ENCODE assay signal across 1 cellular context in the genomic region with DNA sequence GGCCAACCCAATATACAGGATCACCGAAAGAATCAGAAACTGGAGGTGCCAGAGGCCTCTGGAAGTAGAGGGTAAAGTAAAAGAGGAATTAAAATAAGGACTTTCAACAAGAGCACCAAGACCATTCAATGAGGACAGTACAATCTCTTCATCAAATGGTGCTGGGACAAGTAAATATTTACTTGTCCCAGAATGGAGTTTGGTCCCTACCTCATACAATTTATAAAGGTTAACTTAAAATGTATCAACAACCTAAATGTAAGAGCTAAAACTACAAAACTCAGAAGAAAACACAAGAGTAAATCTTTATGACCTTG.
TF ChIP-seq lines count a peak whose summit lies in the region.

No MANE protein-coding gene starts in this region.

TF ChIP-seq in HepG2, 621 proteins besides CTCF, POLR2A, EP300 and RAD21 (continued from another document and continues in another):
- TF ChIP-seq HNF1A (IDR thresholded peaks at IDR 0.05; ENCODE audit: low read depth) (no peak), HNF1A (CRISPR knock-in tag; IDR thresholded peaks at IDR 0.05; ENCODE audit: borderline replicate concordance) (no peak), ESRRA (CRISPR knock-in tag; IDR thresholded peaks at IDR 0.05; ENCODE audit: low read depth) (no peak), ELF3 (CRISPR knock-in tag; IDR thresholded peaks at IDR 0.05) (peak; percentile 58), KLF12 (CRISPR knock-in tag; IDR thresholded peaks at IDR 0.05; ENCODE audit: borderline replicate concordance) (no peak), TBP (CRISPR knock-in tag; IDR thresholded peaks at IDR 0.05) (no peak), ZNF367 (CRISPR knock-in tag; IDR thresholded peaks at IDR 0.05; ENCODE audit: borderline replicate concordance) (no peak), FOXM1 (CRISPR knock-in tag; IDR thresholded peaks at IDR 0.05) (no peak), NFRKB (IDR thresholded peaks at IDR 0.05) (no peak), E2F2 (CRISPR knock-in tag; IDR thresholded peaks at IDR 0.05; ENCODE audit: borderline replicate concordance) (no peak), ZNF180 (CRISPR knock-in tag; IDR thresholded peaks at IDR 0.05; ENCODE audit: borderline replicate concordance, low read depth) (no peak), HDAC1 (CRISPR knock-in tag; IDR thresholded peaks at IDR 0.05) (no peak), MAZ (IDR thresholded peaks at IDR 0.05; ENCODE audit: borderline replicate concordance, low read depth, low read length) (no peak), MAZ (CRISPR knock-in tag; IDR thresholded peaks at IDR 0.05; ENCODE audit: low read depth) (no peak), ZNF747 (CRISPR knock-in tag; IDR thresholded peaks at IDR 0.05; ENCODE audit: borderline replicate concordance) (no peak), SRY (CRISPR knock-in tag; IDR thresholded peaks at IDR 0.05) (no peak), BRCA1 (CRISPR knock-in tag; IDR thresholded peaks at IDR 0.05) (no peak), ZNF660 (CRISPR knock-in tag; IDR thresholded peaks at IDR 0.05; ENCODE audit: borderline replicate concordance, low read depth) (no peak), TOE1 (CRISPR knock-in tag; IDR thresholded peaks at IDR 0.05) (no peak), ZNF737 (CRISPR knock-in tag; IDR thresholded peaks at IDR 0.05; ENCODE audit: borderline replicate concordance) (no peak), ZNF296 (CRISPR knock-in tag; conservative IDR thresholded peaks at IDR 0.05) (no peak), BCL6 (CRISPR knock-in tag; IDR thresholded peaks at IDR 0.05) (peak; percentile 38; the same call in 1 of the 2 replicates), ZNF33A (CRISPR knock-in tag; IDR thresholded peaks at IDR 0.05; ENCODE audit: borderline replicate concordance) (no peak), ZNF44 (CRISPR knock-in tag; IDR thresholded peaks at IDR 0.05) (no peak), ZNF589 (CRISPR knock-in tag; conservative IDR thresholded peaks at IDR 0.05) (no peak), ZNF263 (CRISPR knock-in tag; IDR thresholded peaks at IDR 0.05) (no peak), MAX (IDR thresholded peaks at IDR 0.05) (no peak), KDM2A (CRISPR knock-in tag; IDR thresholded peaks at IDR 0.05; ENCODE audit: borderline replicate concordance, low read depth) (no peak), ZFYVE20 (CRISPR knock-in tag; IDR thresholded peaks at IDR 0.05; ENCODE audit: borderline replicate concordance, low read depth) (no peak), RBM22 (optimal IDR thresholded peaks at IDR 0.05; ENCODE audit: low read length) (no peak), ZNF557 (CRISPR knock-in tag; IDR thresholded peaks at IDR 0.05) (no peak), MAFG (CRISPR knock-in tag; IDR thresholded peaks at IDR 0.05) (no peak), ZNF577 (CRISPR knock-in tag; IDR thresholded peaks at IDR 0.05; ENCODE audit: borderline replicate concordance, low read depth) (no peak), ZNF724P (CRISPR knock-in tag; IDR thresholded peaks at IDR 0.05; ENCODE audit: borderline replicate concordance) (no peak), SRSF4 (IDR thresholded peaks at IDR 0.05; ENCODE audit: low read depth, low read length, poor library complexity, severe bottlenecking) (no peak), GFI1 (CRISPR knock-in tag; IDR thresholded peaks at IDR 0.05; ENCODE audit: borderline replicate concordance) (0 out of 2 replicates have a peak, but pooled peaks have one; percentile 22), PTBP1 (IDR thresholded peaks at IDR 0.05; ENCODE audit: low read depth, low read length, poor library complexity, severe bottlenecking) (no peak), ZNF292 (CRISPR knock-in tag; IDR thresholded peaks at IDR 0.05; ENCODE audit: borderline replicate concordance, low read depth) (no peak), NCOR1 (IDR thresholded peaks at IDR 0.05; ENCODE audit: borderline replicate concordance, low read length) (peak; percentile 22; the same call in 1 of the 2 replicates), TRAFD1 (CRISPR knock-in tag; IDR thresholded peaks at IDR 0.05; ENCODE audit: borderline replicate concordance) (no peak), HDAC2 (CRISPR knock-in tag; IDR thresholded peaks at IDR 0.05) (0 out of 2 replicates have a peak, but pooled peaks have one; percentile 30), SYNCRIP (IDR thresholded peaks at IDR 0.05; ENCODE audit: insufficient read depth, low read depth, low read length) (no peak), RARG (CRISPR knock-in tag; IDR thresholded peaks at IDR 0.05; ENCODE audit: low read depth) (no peak), CHD4 (IDR thresholded peaks at IDR 0.05; ENCODE audit: borderline replicate concordance, low read length) (no peak), WIZ (CRISPR knock-in tag; IDR thresholded peaks at IDR 0.05) (no peak), CHD2 (IDR thresholded peaks at IDR 0.05; ENCODE audit: low read depth, low read length) (no peak), KLF16 (CRISPR knock-in tag; IDR thresholded peaks at IDR 0.05) (no peak), ZNF460 (CRISPR knock-in tag; IDR thresholded peaks at IDR 0.05; ENCODE audit: borderline replicate concordance) (no peak), POGK (CRISPR knock-in tag; conservative IDR thresholded peaks at IDR 0.05) (no peak), EEA1 (CRISPR knock-in tag; IDR thresholded peaks at IDR 0.05; ENCODE audit: borderline replicate concordance) (no peak)
- TF ChIP-seq, protein P1, sequence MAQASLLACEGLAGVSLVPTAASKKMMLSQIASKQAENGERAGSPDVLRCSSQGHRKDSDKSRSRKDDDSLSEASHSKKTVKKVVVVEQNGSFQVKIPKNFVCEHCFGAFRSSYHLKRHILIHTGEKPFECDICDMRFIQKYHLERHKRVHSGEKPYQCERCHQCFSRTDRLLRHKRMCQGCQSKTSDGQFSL (CRISPR knock-in tag; IDR thresholded peaks at IDR 0.05), result no peak
- TF ChIP-seq, protein P2, sequence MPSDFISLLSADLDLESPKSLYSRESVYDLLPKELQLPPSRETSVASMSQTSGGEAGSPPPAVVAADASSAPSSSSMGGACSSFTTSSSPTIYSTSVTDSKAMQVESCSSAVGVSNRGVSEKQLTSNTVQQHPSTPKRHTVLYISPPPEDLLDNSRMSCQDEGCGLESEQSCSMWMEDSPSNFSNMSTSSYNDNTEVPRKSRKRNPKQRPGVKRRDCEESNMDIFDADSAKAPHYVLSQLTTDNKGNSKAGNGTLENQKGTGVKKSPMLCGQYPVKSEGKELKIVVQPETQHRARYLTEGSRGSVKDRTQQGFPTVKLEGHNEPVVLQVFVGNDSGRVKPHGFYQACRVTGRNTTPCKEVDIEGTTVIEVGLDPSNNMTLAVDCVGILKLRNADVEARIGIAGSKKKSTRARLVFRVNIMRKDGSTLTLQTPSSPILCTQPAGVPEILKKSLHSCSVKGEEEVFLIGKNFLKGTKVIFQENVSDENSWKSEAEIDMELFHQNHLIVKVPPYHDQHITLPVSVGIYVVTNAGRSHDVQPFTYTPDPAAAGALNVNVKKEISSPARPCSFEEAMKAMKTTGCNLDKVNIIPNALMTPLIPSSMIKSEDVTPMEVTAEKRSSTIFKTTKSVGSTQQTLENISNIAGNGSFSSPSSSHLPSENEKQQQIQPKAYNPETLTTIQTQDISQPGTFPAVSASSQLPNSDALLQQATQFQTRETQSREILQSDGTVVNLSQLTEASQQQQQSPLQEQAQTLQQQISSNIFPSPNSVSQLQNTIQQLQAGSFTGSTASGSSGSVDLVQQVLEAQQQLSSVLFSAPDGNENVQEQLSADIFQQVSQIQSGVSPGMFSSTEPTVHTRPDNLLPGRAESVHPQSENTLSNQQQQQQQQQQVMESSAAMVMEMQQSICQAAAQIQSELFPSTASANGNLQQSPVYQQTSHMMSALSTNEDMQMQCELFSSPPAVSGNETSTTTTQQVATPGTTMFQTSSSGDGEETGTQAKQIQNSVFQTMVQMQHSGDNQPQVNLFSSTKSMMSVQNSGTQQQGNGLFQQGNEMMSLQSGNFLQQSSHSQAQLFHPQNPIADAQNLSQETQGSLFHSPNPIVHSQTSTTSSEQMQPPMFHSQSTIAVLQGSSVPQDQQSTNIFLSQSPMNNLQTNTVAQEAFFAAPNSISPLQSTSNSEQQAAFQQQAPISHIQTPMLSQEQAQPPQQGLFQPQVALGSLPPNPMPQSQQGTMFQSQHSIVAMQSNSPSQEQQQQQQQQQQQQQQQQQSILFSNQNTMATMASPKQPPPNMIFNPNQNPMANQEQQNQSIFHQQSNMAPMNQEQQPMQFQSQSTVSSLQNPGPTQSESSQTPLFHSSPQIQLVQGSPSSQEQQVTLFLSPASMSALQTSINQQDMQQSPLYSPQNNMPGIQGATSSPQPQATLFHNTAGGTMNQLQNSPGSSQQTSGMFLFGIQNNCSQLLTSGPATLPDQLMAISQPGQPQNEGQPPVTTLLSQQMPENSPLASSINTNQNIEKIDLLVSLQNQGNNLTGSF (CRISPR knock-in tag; IDR thresholded peaks at IDR 0.05), result no peak
- TF ChIP-seq, protein P3, sequence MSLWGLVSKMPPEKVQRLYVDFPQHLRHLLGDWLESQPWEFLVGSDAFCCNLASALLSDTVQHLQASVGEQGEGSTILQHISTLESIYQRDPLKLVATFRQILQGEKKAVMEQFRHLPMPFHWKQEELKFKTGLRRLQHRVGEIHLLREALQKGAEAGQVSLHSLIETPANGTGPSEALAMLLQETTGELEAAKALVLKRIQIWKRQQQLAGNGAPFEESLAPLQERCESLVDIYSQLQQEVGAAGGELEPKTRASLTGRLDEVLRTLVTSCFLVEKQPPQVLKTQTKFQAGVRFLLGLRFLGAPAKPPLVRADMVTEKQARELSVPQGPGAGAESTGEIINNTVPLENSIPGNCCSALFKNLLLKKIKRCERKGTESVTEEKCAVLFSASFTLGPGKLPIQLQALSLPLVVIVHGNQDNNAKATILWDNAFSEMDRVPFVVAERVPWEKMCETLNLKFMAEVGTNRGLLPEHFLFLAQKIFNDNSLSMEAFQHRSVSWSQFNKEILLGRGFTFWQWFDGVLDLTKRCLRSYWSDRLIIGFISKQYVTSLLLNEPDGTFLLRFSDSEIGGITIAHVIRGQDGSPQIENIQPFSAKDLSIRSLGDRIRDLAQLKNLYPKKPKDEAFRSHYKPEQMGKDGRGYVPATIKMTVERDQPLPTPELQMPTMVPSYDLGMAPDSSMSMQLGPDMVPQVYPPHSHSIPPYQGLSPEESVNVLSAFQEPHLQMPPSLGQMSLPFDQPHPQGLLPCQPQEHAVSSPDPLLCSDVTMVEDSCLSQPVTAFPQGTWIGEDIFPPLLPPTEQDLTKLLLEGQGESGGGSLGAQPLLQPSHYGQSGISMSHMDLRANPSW (CRISPR knock-in tag; IDR thresholded peaks at IDR 0.05; ENCODE audit: borderline replicate concordance), result no peak
